36 cellular contexts compared by ENCODE assay signal in genomic region chr6:39321761-39322160, GRCh38. TPM values are rescaled to one million over a fixed set of nuclear protein-coding genes. Genes with fewer than 3 reads are reported as not detected.
"Had no signal": no experiment of that assay in that cellular context is flagged by ENCODE, and none has a peak within 500 bp of the region (broad histone marks: within the 10 kb centered on the region; RNA-seq: fewer than 3 reads in every experiment).

No MANE protein-coding gene starts in this region.

- H3K4me1 Mint-ChIP-seq: nephron; neural progenitor cell; stimulated activated naive CD8-positive, alpha-beta T cell treated with anti-CD3 and anti-CD28 coated beads, Interleukin-15, amount 100 ng/mL, for 72 hours had no signal

- DNase-seq: effector CD8-positive, alpha-beta T cell; erythroblast; esophagus squamous epithelium; foreskin melanocyte; glutamatergic neuron; heart right ventricle; hippocampal formation; left cardiac atrium; left lung; mesenchymal stem cell; midbrain; naive thymus-derived CD4-positive, alpha-beta T cell; stimulated activated CD4-positive, alpha-beta T cell treated with anti-CD3 and anti-CD28 coated beads, Interleukin-12 subunit alpha, Interleukin-12 subunit beta, amount 100 ng/mL, for 4 hours; stimulated activated CD4-positive, alpha-beta T cell treated with anti-CD3 and anti-CD28 coated beads, Interleukin-1b, Interleukin-23, amount 100 ng/mL, for 48 hours; stimulated activated CD4-positive, alpha-beta T cell treated with anti-CD3 and anti-CD28 coated beads, Interleukin-4, amount 100 ng/mL, for 1 hour; stimulated activated CD8-positive, alpha-beta memory T cell treated with anti-CD3 and anti-CD28 coated beads, Interleukin-4, amount 100 ng/mL, for 48 hours; stimulated activated naive CD4-positive, alpha-beta T cell; stimulated activated naive CD8-positive, alpha-beta T cell treated with anti-CD3 and anti-CD28 coated beads, Interleukin-15, amount 100 ng/mL, for 72 hours; transverse colon had no signal

- H3K36me3 Mint-ChIP-seq: naive thymus-derived CD4-positive, alpha-beta T cell; neural progenitor cell had no signal

- H3K27ac Mint-ChIP-seq: dendritic cell treated with granulocyte-macrophage colony-stimulating factor and Interleukin-4, amounts not matched to agents 40 ng/mL and 50 ng/mL, for 4 days; naive thymus-derived CD4-positive, alpha-beta T cell; nephron; neural progenitor cell; stimulated activated naive CD8-positive, alpha-beta T cell treated with anti-CD3 and anti-CD28 coated beads, Interleukin-15, amount 100 ng/mL, for 72 hours had no signal

- FAIRE-seq: islet of Langerhans had no signal

- H3K4me3 Mint-ChIP-seq: naive thymus-derived CD4-positive, alpha-beta T cell; nephron; neural progenitor cell; stimulated activated naive CD8-positive, alpha-beta T cell treated with anti-CD3 and anti-CD28 coated beads, Interleukin-15, amount 100 ng/mL, for 72 hours had no signal

- H3K4me3 ChIP-seq: esophagus squamous epithelium, heart right ventricle, left lung, neural progenitor cell, prostate gland, right atrium auricular region, smooth muscle cell, suprapubic skin, transverse colon, vagina had no signal

- H3K9me3 Mint-ChIP-seq: dendritic cell treated with granulocyte-macrophage colony-stimulating factor and Interleukin-4, amounts not matched to agents 40 ng/mL and 50 ng/mL, for 4 days; naive thymus-derived CD4-positive, alpha-beta T cell; stimulated activated naive CD8-positive, alpha-beta T cell treated with anti-CD3 and anti-CD28 coated beads, Interleukin-15, amount 100 ng/mL, for 72 hours had no signal

- H3K27me3 ChIP-seq: right atrium auricular region, vagina had no signal

- H3K4me1 ChIP-seq: esophagus squamous epithelium, left lung, neural progenitor cell, parathyroid adenoma, prostate gland, right atrium auricular region, suprapubic skin, transverse colon, vagina had no signal

- ATAC-seq: left cardiac atrium; left lung; naive thymus-derived CD4-positive, alpha-beta T cell; sciatic nerve had no signal

- H3K27ac ChIP-seq: esophagus squamous epithelium, left lung, neural progenitor cell, parathyroid adenoma, prostate gland, right atrium auricular region, suprapubic skin, transverse colon, vagina had no signal

- H3K36me3 ChIP-seq: esophagus squamous epithelium, heart right ventricle, left lung, neural progenitor cell, prostate gland, right atrium auricular region, suprapubic skin, transverse colon, vagina had no signal

- H3K9me3 ChIP-seq: esophagus squamous epithelium, heart right ventricle, left lung, prostate gland, right atrium auricular region, suprapubic skin, transverse colon, vagina had no signal

RNA-seq across cellular contexts. Expression of gene KCNK16, which starts 0.7 kb away (rescaled TPM):
- total RNA-seq: esophagus squamous epithelium; heart right ventricle; kidney epithelial cell; left cardiac atrium; left lung; lower leg skin; lung microvascular endothelial cell; mucosa of gallbladder; naive thymus-derived CD4-positive, alpha-beta T cell; osteoblast; prostate gland; right atrium auricular region; sciatic nerve; smooth muscle cell; suprapubic skin; transverse colon; ureter; vagina had no signal

RNA-seq across cellular contexts. Expression of gene KCNK17, which starts 7.5 kb away (rescaled TPM):
- total RNA-seq: kidney epithelial cell, lung microvascular endothelial cell, osteoblast, smooth muscle cell, suprapubic skin, ureter, vagina had no signal
